1 cellular context compared by ENCODE assay signal in the genomic region with DNA sequence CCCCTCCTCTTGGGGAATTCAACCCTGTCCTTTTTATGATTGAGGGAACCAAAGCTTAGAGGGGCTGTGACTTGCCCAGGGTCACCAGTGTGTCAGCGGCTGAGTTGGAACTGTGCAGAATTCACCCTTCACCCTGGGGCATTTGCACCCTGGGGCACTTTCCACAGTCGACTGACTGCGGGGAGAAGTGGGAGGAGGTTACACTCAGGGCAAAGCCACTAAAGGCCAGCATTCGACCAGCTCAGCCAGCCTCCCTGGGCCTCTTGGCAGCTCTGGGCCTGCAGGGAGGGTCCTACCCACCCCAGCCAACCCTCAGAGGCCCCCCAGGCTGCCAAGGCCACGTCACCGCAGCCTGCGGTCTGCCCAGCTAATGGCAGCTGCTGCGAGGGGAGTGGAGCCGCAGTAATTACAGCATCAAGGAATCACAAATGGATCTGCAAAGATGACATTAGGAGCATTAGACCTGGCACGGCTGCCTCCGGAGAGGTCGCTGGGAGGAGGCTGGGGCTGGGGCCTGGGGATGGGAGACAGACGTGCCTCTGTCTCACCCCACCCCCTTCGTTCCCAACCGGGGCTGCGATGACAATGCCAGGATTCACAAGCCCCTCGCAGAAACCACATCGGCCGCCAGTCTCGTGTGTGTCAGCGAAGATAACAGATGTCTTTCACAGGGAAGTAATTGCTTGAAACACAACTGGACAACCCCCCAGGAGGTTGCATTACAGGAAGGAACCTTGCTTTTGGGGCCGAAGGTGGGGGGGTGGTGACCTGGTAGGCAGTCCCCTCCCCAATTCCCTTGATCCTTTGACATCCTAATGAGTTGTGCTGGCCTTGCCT.
TF ChIP-seq lines count a peak whose summit lies in the region.

No MANE protein-coding gene starts in this region.

TF ChIP-seq in SK-N-SH, 30 proteins besides CTCF, POLR2A, EP300 and RAD21 (continued from another document):
- TF ChIP-seq, protein P1, sequence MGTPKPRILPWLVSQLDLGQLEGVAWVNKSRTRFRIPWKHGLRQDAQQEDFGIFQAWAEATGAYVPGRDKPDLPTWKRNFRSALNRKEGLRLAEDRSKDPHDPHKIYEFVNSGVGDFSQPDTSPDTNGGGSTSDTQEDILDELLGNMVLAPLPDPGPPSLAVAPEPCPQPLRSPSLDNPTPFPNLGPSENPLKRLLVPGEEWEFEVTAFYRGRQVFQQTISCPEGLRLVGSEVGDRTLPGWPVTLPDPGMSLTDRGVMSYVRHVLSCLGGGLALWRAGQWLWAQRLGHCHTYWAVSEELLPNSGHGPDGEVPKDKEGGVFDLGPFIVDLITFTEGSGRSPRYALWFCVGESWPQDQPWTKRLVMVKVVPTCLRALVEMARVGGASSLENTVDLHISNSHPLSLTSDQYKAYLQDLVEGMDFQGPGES (IDR thresholded peaks at IDR 0.05; ENCODE audit: low read depth, low read length): no peak
- TF ChIP-seq NRF1 (IDR thresholded peaks at IDR 0.05; ENCODE audit: low read depth, low read length) (no peak), ELF1 (IDR thresholded peaks at IDR 0.05) (no peak), YY1 (IDR thresholded peaks at IDR 0.05; ENCODE audit: low read depth) (no peak), GABPA (IDR thresholded peaks at IDR 0.05; ENCODE audit: low read depth) (no peak), CHD2 (IDR thresholded peaks at IDR 0.05; ENCODE audit: low read length, partially characterized antibody) (peak; percentile 22), SIN3A (IDR thresholded peaks at IDR 0.05; ENCODE audit: borderline replicate concordance, low read depth, low read length) (no peak), SMC3 (IDR thresholded peaks at IDR 0.05; ENCODE audit: low read depth, low read length) (0 out of 2 replicates have a peak, but pooled peaks have one; percentile 3), TEAD4 (IDR thresholded peaks at IDR 0.05; ENCODE audit: borderline replicate concordance, insufficient read depth) (no peak), RFX5 (IDR thresholded peaks at IDR 0.05; ENCODE audit: low read length) (no peak), GATA2 (CRISPR knock-in tag; IDR thresholded peaks at IDR 0.05) (no peak), NFIC (IDR thresholded peaks at IDR 0.05; ENCODE audit: borderline replicate concordance) (no peak), TCF12 (IDR thresholded peaks at IDR 0.05) (no peak), MXI1 (IDR thresholded peaks at IDR 0.05; ENCODE audit: low read depth, low read length) (peak; percentile 28; the same call in 1 of the 2 replicates), RXRA (IDR thresholded peaks at IDR 0.05; ENCODE audit: borderline replicate concordance, low read depth) (no peak), FOSL2 (IDR thresholded peaks at IDR 0.05; ENCODE audit: borderline replicate concordance, low read depth) (no peak), JUND (IDR thresholded peaks at IDR 0.05) (no peak), POLR2AphosphoS5 (IDR thresholded peaks at IDR 0.05; ENCODE audit: low read depth, low read length) (no peak), TAF1 (IDR thresholded peaks at IDR 0.05; ENCODE audit: borderline replicate concordance, low read depth, low read length) (no peak), EZH2phosphoT487 (IDR thresholded peaks at IDR 0.05; ENCODE audit: borderline replicate concordance, low read depth) (no peak)
- TF ChIP-seq, protein P2, sequence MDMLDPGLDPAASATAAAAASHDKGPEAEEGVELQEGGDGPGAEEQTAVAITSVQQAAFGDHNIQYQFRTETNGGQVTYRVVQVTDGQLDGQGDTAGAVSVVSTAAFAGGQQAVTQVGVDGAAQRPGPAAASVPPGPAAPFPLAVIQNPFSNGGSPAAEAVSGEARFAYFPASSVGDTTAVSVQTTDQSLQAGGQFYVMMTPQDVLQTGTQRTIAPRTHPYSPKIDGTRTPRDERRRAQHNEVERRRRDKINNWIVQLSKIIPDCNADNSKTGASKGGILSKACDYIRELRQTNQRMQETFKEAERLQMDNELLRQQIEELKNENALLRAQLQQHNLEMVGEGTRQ (IDR thresholded peaks at IDR 0.05; ENCODE audit: borderline replicate concordance, low read depth, low read length): no peak
- TF ChIP-seq, protein P3, sequence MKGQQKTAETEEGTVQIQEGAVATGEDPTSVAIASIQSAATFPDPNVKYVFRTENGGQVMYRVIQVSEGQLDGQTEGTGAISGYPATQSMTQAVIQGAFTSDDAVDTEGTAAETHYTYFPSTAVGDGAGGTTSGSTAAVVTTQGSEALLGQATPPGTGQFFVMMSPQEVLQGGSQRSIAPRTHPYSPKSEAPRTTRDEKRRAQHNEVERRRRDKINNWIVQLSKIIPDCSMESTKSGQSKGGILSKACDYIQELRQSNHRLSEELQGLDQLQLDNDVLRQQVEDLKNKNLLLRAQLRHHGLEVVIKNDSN (IDR thresholded peaks at IDR 0.05; ENCODE audit: borderline replicate concordance, low read depth): no peak
- TF ChIP-seq, protein P4, sequence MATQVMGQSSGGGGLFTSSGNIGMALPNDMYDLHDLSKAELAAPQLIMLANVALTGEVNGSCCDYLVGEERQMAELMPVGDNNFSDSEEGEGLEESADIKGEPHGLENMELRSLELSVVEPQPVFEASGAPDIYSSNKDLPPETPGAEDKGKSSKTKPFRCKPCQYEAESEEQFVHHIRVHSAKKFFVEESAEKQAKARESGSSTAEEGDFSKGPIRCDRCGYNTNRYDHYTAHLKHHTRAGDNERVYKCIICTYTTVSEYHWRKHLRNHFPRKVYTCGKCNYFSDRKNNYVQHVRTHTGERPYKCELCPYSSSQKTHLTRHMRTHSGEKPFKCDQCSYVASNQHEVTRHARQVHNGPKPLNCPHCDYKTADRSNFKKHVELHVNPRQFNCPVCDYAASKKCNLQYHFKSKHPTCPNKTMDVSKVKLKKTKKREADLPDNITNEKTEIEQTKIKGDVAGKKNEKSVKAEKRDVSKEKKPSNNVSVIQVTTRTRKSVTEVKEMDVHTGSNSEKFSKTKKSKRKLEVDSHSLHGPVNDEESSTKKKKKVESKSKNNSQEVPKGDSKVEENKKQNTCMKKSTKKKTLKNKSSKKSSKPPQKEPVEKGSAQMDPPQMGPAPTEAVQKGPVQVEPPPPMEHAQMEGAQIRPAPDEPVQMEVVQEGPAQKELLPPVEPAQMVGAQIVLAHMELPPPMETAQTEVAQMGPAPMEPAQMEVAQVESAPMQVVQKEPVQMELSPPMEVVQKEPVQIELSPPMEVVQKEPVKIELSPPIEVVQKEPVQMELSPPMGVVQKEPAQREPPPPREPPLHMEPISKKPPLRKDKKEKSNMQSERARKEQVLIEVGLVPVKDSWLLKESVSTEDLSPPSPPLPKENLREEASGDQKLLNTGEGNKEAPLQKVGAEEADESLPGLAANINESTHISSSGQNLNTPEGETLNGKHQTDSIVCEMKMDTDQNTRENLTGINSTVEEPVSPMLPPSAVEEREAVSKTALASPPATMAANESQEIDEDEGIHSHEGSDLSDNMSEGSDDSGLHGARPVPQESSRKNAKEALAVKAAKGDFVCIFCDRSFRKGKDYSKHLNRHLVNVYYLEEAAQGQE (IDR thresholded peaks at IDR 0.05; ENCODE audit: low read depth, low read length): no peak
- TF ChIP-seq, protein P5, sequence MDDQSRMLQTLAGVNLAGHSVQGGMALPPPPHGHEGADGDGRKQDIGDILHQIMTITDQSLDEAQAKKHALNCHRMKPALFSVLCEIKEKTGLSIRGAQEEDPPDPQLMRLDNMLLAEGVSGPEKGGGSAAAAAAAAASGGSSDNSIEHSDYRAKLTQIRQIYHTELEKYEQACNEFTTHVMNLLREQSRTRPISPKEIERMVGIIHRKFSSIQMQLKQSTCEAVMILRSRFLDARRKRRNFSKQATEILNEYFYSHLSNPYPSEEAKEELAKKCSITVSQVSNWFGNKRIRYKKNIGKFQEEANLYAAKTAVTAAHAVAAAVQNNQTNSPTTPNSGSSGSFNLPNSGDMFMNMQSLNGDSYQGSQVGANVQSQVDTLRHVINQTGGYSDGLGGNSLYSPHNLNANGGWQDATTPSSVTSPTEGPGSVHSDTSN (IDR thresholded peaks at IDR 0.05): no peak
- TF ChIP-seq, protein P6, sequence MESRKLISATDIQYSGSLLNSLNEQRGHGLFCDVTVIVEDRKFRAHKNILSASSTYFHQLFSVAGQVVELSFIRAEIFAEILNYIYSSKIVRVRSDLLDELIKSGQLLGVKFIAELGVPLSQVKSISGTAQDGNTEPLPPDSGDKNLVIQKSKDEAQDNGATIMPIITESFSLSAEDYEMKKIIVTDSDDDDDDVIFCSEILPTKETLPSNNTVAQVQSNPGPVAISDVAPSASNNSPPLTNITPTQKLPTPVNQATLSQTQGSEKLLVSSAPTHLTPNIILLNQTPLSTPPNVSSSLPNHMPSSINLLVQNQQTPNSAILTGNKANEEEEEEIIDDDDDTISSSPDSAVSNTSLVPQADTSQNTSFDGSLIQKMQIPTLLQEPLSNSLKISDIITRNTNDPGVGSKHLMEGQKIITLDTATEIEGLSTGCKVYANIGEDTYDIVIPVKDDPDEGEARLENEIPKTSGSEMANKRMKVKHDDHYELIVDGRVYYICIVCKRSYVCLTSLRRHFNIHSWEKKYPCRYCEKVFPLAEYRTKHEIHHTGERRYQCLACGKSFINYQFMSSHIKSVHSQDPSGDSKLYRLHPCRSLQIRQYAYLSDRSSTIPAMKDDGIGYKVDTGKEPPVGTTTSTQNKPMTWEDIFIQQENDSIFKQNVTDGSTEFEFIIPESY (IDR thresholded peaks at IDR 0.05; ENCODE audit: borderline replicate concordance, low read depth): no peak
- TF ChIP-seq, protein P7, sequence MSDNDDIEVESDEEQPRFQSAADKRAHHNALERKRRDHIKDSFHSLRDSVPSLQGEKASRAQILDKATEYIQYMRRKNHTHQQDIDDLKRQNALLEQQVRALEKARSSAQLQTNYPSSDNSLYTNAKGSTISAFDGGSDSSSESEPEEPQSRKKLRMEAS (IDR thresholded peaks at IDR 0.05; ENCODE audit: low read depth): no peak
